In genomic region chr18:13235326-13235937, GRCh38 we compare ENCODE assay signal across 23 cellular contexts. TPM values are rescaled to one million over a fixed set of nuclear protein-coding genes. Genes with fewer than 3 reads are reported as not detected.
DNase-seq lines count a peak whose midpoint lies in the region; ATAC-seq, FAIRE-seq and TF ChIP-seq lines count a peak whose summit lies in the region.
"Had no signal": no experiment of that assay in that cellular context is flagged by ENCODE, and none has a peak within 500 bp of the region (broad histone marks: within the 10 kb centered on the region; RNA-seq: fewer than 3 reads in every experiment).

No MANE protein-coding gene starts in this region.

- no peaks in the 10 kb centered on the region for H3K79me2 ChIP-seq in endothelial cell of umbilical vein (ENCODE audit: control insufficient read depth, insufficient read depth, low read length)

- no peaks in the 10 kb centered on the region for H3K9me3 ChIP-seq in endothelial cell of umbilical vein (replicated peaks; ENCODE audit: control insufficient read depth, insufficient read depth, low read length)
- H3K9me3 ChIP-seq: MG63, upper lobe of left lung had no signal

- TF ChIP-seq POLR2A in endothelial cell of umbilical vein (IDR thresholded peaks at IDR 0.05; ENCODE audit: low read depth, low read length), result no peak

- TF ChIP-seq CTCF in endothelial cell of umbilical vein (IDR thresholded peaks at IDR 0.05; ENCODE audit: extremely low read depth in 1 of 2, insufficient read depth in 1 of 2, low read depth in 1 of 2, low read length in 2 of 2), result no peak
- no peak for TF ChIP-seq CTCF in omental fat pad (IDR thresholded peaks at IDR 0.05)

- no peaks in the 10 kb centered on the region for H3K36me3 ChIP-seq in endothelial cell of umbilical vein (ENCODE audit: control insufficient read depth in 2 of 2, extremely low read depth in 1 of 2, insufficient read depth in 2 of 2, low read length in 2 of 2)
- H3K36me3 ChIP-seq: MG63, upper lobe of left lung had no signal

- dilution Hi-C loops in endothelial cell of umbilical vein (cut with MboI; ENCODE audit: extremely low pct_ligation_motif_present, low sequenced_read_pairs), result no loop called here

- peak overlapping the region; percentile 23 for H3K4me2 ChIP-seq in endothelial cell of umbilical vein (ENCODE audit: insufficient read depth, low read length)

- H3K9me1 ChIP-seq in endothelial cell of umbilical vein (replicated peaks; ENCODE audit: control insufficient read depth, extremely low read depth, insufficient read depth, low read length), result no peaks in the 10 kb centered on the region

- CTCF ChIA-PET in endothelial cell of umbilical vein (lab: Charles Lee), result no interaction called here

- no peak for FAIRE-seq in endothelial cell of umbilical vein (lab: Jason Lieb, UNC)
- FAIRE-seq: islet of Langerhans had no signal

- no peak overlapping the region for H3K9ac ChIP-seq in endothelial cell of umbilical vein (replicated peaks; ENCODE audit: extremely low read depth, insufficient read depth, low read length)

- H2AFZ ChIP-seq in endothelial cell of umbilical vein (ENCODE audit: low read depth, low read length), result no peak overlapping the region

- peak; percentile 78 for ATAC-seq in omental fat pad (ENCODE audit: low FRiP score)
- ATAC-seq: activated T-helper 17 cell treated with anti-CD3 and anti-CD28 coated beads, Interleukin-2, amount 50 U/mL, for 72 hours; esophagus mucosa; stimulated activated memory B cell treated with anti-CD40 and anti-IgM and Interleukin-4, amounts not matched to agents 10 μg/mL and 1 μg/mL and 100 μg/mL, for 72 hours had no signal

- H3K4me3 ChIP-seq in endothelial cell of umbilical vein (replicated peaks in 1 of 3; ENCODE audit: insufficient read depth in 1 of 3, low read depth in 1 of 3, low read length in 3 of 3), result no peak overlapping the region
- H3K4me3 ChIP-seq: MG63, SK-N-MC, skin epidermis, upper lobe of left lung had no signal

- no TSS peak for BruUV-seq in endothelial cell of umbilical vein (replicated peaks; lab: Mats Ljungman, UMichigan)

- POLR2A ChIA-PET in endothelial cell of umbilical vein (lab: Charles Lee), result no interaction called here

- no peaks in the 10 kb centered on the region for H4K20me1 ChIP-seq in endothelial cell of umbilical vein (replicated peaks; ENCODE audit: control insufficient read depth, extremely low read depth, insufficient read depth, low read length)

- peaks cover 0 to 3% of the 10 kb centered on the region in 2 experiments for H3K27me3 ChIP-seq in endothelial cell of umbilical vein (ENCODE audit: control insufficient read depth in 2 of 2, insufficient read depth in 2 of 2, low read length in 2 of 2)
- H3K27me3 ChIP-seq: upper lobe of left lung had no signal

- peaks cover 5% of the 10 kb centered on the region for H3K4me1 ChIP-seq in endothelial cell of umbilical vein (ENCODE audit: control insufficient read depth, extremely low read depth, insufficient read depth, low read length)
- H3K4me1 ChIP-seq: upper lobe of left lung had no signal

- H3K27ac ChIP-seq in endothelial cell of umbilical vein (ENCODE audit: insufficient read depth, low read depth, low read length), result no peak overlapping the region
- H3K27ac ChIP-seq: 22Rv1, SK-N-MC, upper lobe of left lung had no signal

- intact Hi-C loops in endothelial cell of umbilical vein (cut with micrococcal nuclease), result no loop called here

- DNase-seq in DMS 273 (lab: John Stamatoyannopoulos, UW; ENCODE audit: unreplicated experiment), result peak; percentile 46
- DNase-seq in DMS 273 treated with DMSO at 0.1 percent for 48 hours (lab: John Stamatoyannopoulos, UW), result no peak
- DNase-seq in NCI-H226, result peak; percentile 20
- DNase-seq in endothelial cell of umbilical vein (ENCODE audit: low read depth, low spot score), result peak; percentile 30
- no peak for DNase-seq in omental fat pad (ENCODE audit: low spot score)
- DNase-seq in activated CD4-positive, alpha-beta T cell treated with anti-CD3 and anti-CD28 coated beads for 48 hours, result no peak
- DNase-seq in stimulated activated CD4-positive, alpha-beta T cell treated with anti-CD3 and anti-CD28 coated beads, Interleukin-2, amount 100 ng/mL, for 48 hours, result no peak
- no peak for DNase-seq in NAMALWA (ENCODE audit: low spot score)
- DNase-seq: activated CD4-positive, alpha-beta T cell treated with anti-CD3 and anti-CD28 coated beads, Interleukin-2, amount 10 ng/mL, durations not matched to agents 24 days and 14 days; cortex of kidney; DMS79; HFFc6; MG63; NCI-H187 treated with DMSO at 0.1 percent for 48 hours; NCI-H524 treated with DMSO at 0.1 percent for 48 hours; upper lobe of left lung had no signal

TF ChIP-seq in endothelial cell of umbilical vein, 7 proteins besides CTCF, POLR2A, EP300 and RAD21:
- peak; percentile 19 for TF ChIP-seq JUN (IDR thresholded peaks at IDR 0.05; ENCODE audit: borderline replicate concordance, insufficient read depth, insufficient read length, low read depth)
- no peak for TF ChIP-seq GATA2 (IDR thresholded peaks at IDR 0.05; ENCODE audit: insufficient read depth, insufficient read length, low read depth, low read length)
- no peak for TF ChIP-seq MAX (IDR thresholded peaks at IDR 0.05; ENCODE audit: insufficient read depth, insufficient read length)

RNA-seq across cellular contexts. Expression of gene LDLRAD4, which starts 16.9 kb away (rescaled TPM):
- total RNA-seq in endothelial cell of umbilical vein (6.5 and 7.2 TPM in 2 replicates), omental fat pad (10 to 100 TPM; 23.9 to 38.3 (median 27.0) TPM)
- polyA plus RNA-seq in endothelial cell of umbilical vein, result 5.2 and 5.3 TPM in 2 replicates
- polyA plus RNA-seq in endothelial cell of umbilical vein (2011; cell fraction: cytosol; rRNA removed), result 2.6 and 3.1 TPM in 2 replicates
- polyA plus RNA-seq in endothelial cell of umbilical vein (2011; cell fraction: nucleus; rRNA removed), result 7.2 and 7.7 TPM in 2 replicates
- 1.2 and 2.7 TPM in 2 replicates for polyA plus RNA-seq in endothelial cell of umbilical vein (2012)
- polyA minus RNA-seq in endothelial cell of umbilical vein, result 19.6 and 20.5 TPM in 2 replicates
- polyA minus RNA-seq in endothelial cell of umbilical vein (2011; cell fraction: cytosol; rRNA and poly(A)+ RNA removed), result not detected
- 18.2 and 29.6 TPM in 2 replicates for polyA minus RNA-seq in endothelial cell of umbilical vein (2011; cell fraction: nucleus; rRNA and poly(A)+ RNA removed)
- total RNA-seq: HFFc6 had no signal

Comparison
In these comparisons a context has a peak if more than half of its experiments do, and no peak if none do; other contexts are left out.
1. DNase-seq: peak in DMS 273 (single experiment), NCI-H226 (single experiment) and endothelial cell of umbilical vein (single experiment); none in DMS 273 treated with DMSO at 0.1 percent for 48 hours (single experiment), omental fat pad (single experiment), activated CD4-positive, alpha-beta T cell treated with anti-CD3 and anti-CD28 coated beads for 48 hours (single experiment), stimulated activated CD4-positive, alpha-beta T cell treated with anti-CD3 and anti-CD28 coated beads, Interleukin-2, amount 100 ng/mL, for 48 hours (0 of 2) and NAMALWA (single experiment).